ENCODE assay signal across 15 cellular contexts in the genomic region with DNA sequence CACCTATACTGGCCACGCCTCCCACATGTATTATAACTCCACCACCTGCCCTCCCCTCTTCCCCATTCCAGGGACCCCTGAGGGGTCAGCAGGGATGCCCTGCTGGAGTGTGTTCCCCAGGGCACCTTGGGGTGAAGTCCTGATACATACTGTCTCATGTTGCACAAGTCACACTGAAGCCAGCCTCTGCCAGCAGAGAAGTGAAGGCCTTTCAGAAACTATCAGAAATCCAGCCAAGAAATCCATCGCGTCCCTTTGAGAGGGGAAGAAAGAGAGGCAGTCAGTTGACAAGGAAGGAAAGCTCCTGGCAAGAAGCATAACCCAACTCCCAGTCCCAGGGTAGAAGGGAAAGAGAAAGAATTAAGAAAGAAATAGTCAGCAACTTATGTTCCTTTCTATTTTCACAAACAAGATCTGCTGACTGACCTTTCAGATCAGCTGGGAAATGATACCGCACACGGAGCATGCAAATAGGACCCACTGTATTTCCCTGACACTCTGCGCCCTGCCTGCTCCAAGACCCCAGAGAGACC. TPM values are rescaled to one million over a fixed set of nuclear protein-coding genes. Genes with fewer than 3 reads are reported as not detected.
DNase-seq lines count a peak whose midpoint lies in the region; ATAC-seq and TF ChIP-seq lines count a peak whose summit lies in the region.
"Had no signal": no experiment of that assay in that cellular context is flagged by ENCODE, and none has a peak within 500 bp of the region (broad histone marks: within the 10 kb centered on the region; RNA-seq: fewer than 3 reads in every experiment).

No MANE protein-coding gene starts in this region.

- no peak overlapping the region for H3K4me3 ChIP-seq in neural progenitor cell
- H3K4me3 ChIP-seq: Peyer's patch, transverse colon had no signal

- H3K9ac ChIP-seq in neural progenitor cell: no peak overlapping the region

- no peak overlapping the region for H3K27ac ChIP-seq in neural progenitor cell
- H3K27ac ChIP-seq in foreskin keratinocyte: no peak overlapping the region
- H3K27ac ChIP-seq: Peyer's patch, transverse colon had no signal

- no peak overlapping the region for H3K4me3 Mint-ChIP-seq in neural progenitor cell
- H3K4me3 Mint-ChIP-seq: naive thymus-derived CD8-positive, alpha-beta T cell had no signal

- DNase-seq in cerebellar cortex (ENCODE audit: low spot score): peak; percentile 33
- no peak for DNase-seq in neural progenitor cell (ENCODE audit: low spot score)
- no peak for DNase-seq in NCI-H1436 (lab: John Stamatoyannopoulos, UW)
- DNase-seq in stimulated activated CD4-positive, alpha-beta T cell treated with anti-CD3 and anti-CD28 coated beads, Interleukin-12 subunit alpha, Interleukin-12 subunit beta, amount 100 ng/mL, for 4 hours: no peak
- no peak for DNase-seq in activated T-cell treated with anti-CD3 and anti-CD28 coated beads, Interleukin-2, amount 50 U/mL, for 48 hours
- no peak for DNase-seq in foreskin keratinocyte
- DNase-seq: activated gamma-delta T cell, left colon, NCI-H187, NCI-H69, Peyer's patch, transverse colon had no signal

- no peaks in the 10 kb centered on the region for H3K4me1 ChIP-seq in neural progenitor cell
- H3K4me1 ChIP-seq in foreskin keratinocyte: no peaks in the 10 kb centered on the region
- H3K4me1 ChIP-seq: Peyer's patch had no signal

- no peaks in the 10 kb centered on the region for H4K20me1 ChIP-seq in neural progenitor cell (ENCODE audit: low read depth)

- ATAC-seq in GM18870 (IDR thresholded peaks at IDR 0.05; ENCODE audit: unreplicated experiment): peak; percentile 6
- peak; percentile 1 for ATAC-seq in HG02938 (IDR thresholded peaks at IDR 0.05; ENCODE audit: unreplicated experiment)
- ATAC-seq in foreskin keratinocyte: no peak
- ATAC-seq: left colon; naive thymus-derived CD8-positive, alpha-beta T cell had no signal

- no peaks in the 10 kb centered on the region for H3K36me3 ChIP-seq in neural progenitor cell
- H3K36me3 ChIP-seq: Peyer's patch, transverse colon had no signal

- H3K9me3 ChIP-seq in neural progenitor cell (ENCODE audit: low read depth): peaks cover 3% of the 10 kb centered on the region
- H3K9me3 ChIP-seq: Peyer's patch, transverse colon had no signal

- no peaks in the 10 kb centered on the region for H3K79me2 ChIP-seq in neural progenitor cell (ENCODE audit: low read depth)

- H3K27me3 ChIP-seq in neural progenitor cell (no peaks in the 10 kb centered on the region), foreskin keratinocyte (peaks cover 44% of the 10 kb centered on the region)
- H3K27me3 ChIP-seq: Peyer's patch, transverse colon had no signal

- H3K27ac Mint-ChIP-seq in neural progenitor cell: peak overlapping the region; percentile 40

- TF ChIP-seq CTCF in neural progenitor cell (IDR thresholded peaks at IDR 0.05) (no peak), foreskin keratinocyte (conservative IDR thresholded peaks at IDR 0.05) (no peak)

- H2AFZ ChIP-seq in neural progenitor cell (replicated peaks): peak overlapping the region; percentile 26

- no peaks in the 10 kb centered on the region for H3F3A ChIP-seq in neural progenitor cell (ENCODE audit: low read depth)

- no peaks in the 10 kb centered on the region for H3K27me3 Mint-ChIP-seq in neural progenitor cell (ENCODE audit: insufficient read depth, low read depth)

- no peak overlapping the region for H3K4me2 ChIP-seq in neural progenitor cell

- H3K9me3 Mint-ChIP-seq in neural progenitor cell: no peaks in the 10 kb centered on the region
- H3K9me3 Mint-ChIP-seq: naive thymus-derived CD8-positive, alpha-beta T cell had no signal

- peaks cover 6% of the 10 kb centered on the region for H3K4me1 Mint-ChIP-seq in neural progenitor cell

- H3K36me3 Mint-ChIP-seq in neural progenitor cell: no peaks in the 10 kb centered on the region
- H3K36me3 Mint-ChIP-seq: naive thymus-derived CD8-positive, alpha-beta T cell had no signal

RNA-seq across cellular contexts. Expression of a gene that starts 45.2 kb away (rescaled TPM):
- 43.3 and 80.7 TPM in 2 replicates for total RNA-seq in neural progenitor cell (ENCODE audit: low replicate concordance)
- total RNA-seq in foreskin keratinocyte: 77.0 and 89.2 TPM in 2 replicates
- polyA plus RNA-seq in foreskin keratinocyte: 38.7 and 53.9 TPM in 2 replicates
